7 cellular contexts compared by ENCODE assay signal in genomic region chr1:195326325-195326724, GRCh38.
"Had no signal": no experiment of that assay in that cellular context is flagged by ENCODE, and none has a peak within 500 bp of the region (broad histone marks: within the 10 kb centered on the region; RNA-seq: fewer than 3 reads in every experiment).

No MANE protein-coding gene starts in this region.

- H3K4me3 ChIP-seq: GM23338, K562 had no signal

- DNase-seq: H9, HCEC 1CT, HFFc6, IMR-90, KG1 had no signal

- ATAC-seq: GM23338, K562 had no signal
